Comparison of ENCODE assay signal across 7 cellular contexts in genomic region chr19:34835952-34836351, GRCh38.
"Had no signal": no experiment of that assay in that cellular context is flagged by ENCODE, and none has a peak within 500 bp of the region (broad histone marks: within the 10 kb centered on the region; RNA-seq: fewer than 3 reads in every experiment).

No MANE protein-coding gene starts in this region.

- ATAC-seq: GM12878 had no signal

- H3K4me3 ChIP-seq: GM12878 had no signal

- FAIRE-seq: G401.6, GM12878, GM12891, GM12892, GM19239 had no signal

- DNase-seq: GDM1, GF-D8 had no signal
